20 cellular contexts compared by ENCODE assay signal in genomic region chr7:143323650-143324049, GRCh38. TPM values are rescaled to one million over a fixed set of nuclear protein-coding genes. Genes with fewer than 3 reads are reported as not detected.
A peak's percentile ranks its signal among the peaks of the same experiment; 100 is the strongest.
DNase-seq lines count a peak whose midpoint lies in the region; ATAC-seq, FAIRE-seq and TF ChIP-seq lines count a peak whose summit lies in the region.
"Had no signal": no experiment of that assay in that cellular context is flagged by ENCODE, and none has a peak within 500 bp of the region (broad histone marks: within the 10 kb centered on the region; RNA-seq: fewer than 3 reads in every experiment).

No MANE protein-coding gene starts in this region.

- 55% methylated on average over 12 of the region's 12 CpGs for WGBS in GM12878 (ENCODE audit: insufficient coverage, insufficient replicate concordance, low lambda C conversion rate, missing lambda C conversion rate)
- 70 to 73% methylated on average over 12 of the region's 12 CpGs for WGBS in aorta, 2 donors

- TF ChIP-seq RAD21 in GM12878 (IDR thresholded peaks at IDR 0.05; ENCODE audit: insufficient read depth, low read depth, low read length), result no peak

- no peak for FAIRE-seq in GM12878 (lab: Jason Lieb, UNC)
- FAIRE-seq: TTC549 had no signal

- SMC1A ChIA-PET in GM12878 (lab: Charles Lee; ENCODE audit: uncharacterized antibody, unreplicated experiment), result no interaction called here

- no peak for ATAC-seq in GM12878
- no peak for ATAC-seq in GM18868 (IDR thresholded peaks at IDR 0.05; ENCODE audit: unreplicated experiment)
- ATAC-seq in aorta (ENCODE audit: low FRiP score), result no peak
- ATAC-seq: activated CD4-positive, alpha-beta T cell treated with anti-CD3 and anti-CD28 coated beads for 36 hours; effector memory CD8-positive, alpha-beta T cell; natural killer cell had no signal

- no peak overlapping the region for H3K27ac ChIP-seq in GM12878 (ENCODE audit: control insufficient read depth, insufficient read depth)
- no peak overlapping the region for H3K27ac ChIP-seq in aorta (ENCODE audit: low read depth in 1 of 2, low read length in 2 of 2)
- H3K27ac ChIP-seq: esophagus squamous epithelium, GM23248, tibial artery had no signal

- no peaks in the 10 kb centered on the region for H3K9me3 Mint-ChIP-seq in neural crest cell
- H3K9me3 Mint-ChIP-seq: CD4-positive, alpha-beta memory T cell; effector memory CD8-positive, alpha-beta T cell; natural killer cell had no signal

- in situ Hi-C loops in GM12878 (cut with MboI), result no loop called here

- H3K36me3 ChIP-seq in H7 (replicated peaks; ENCODE audit: control insufficient read depth, insufficient read depth, low read length) (no peaks in the 10 kb centered on the region), GM12878 (ENCODE audit: control insufficient read depth in 2 of 2, insufficient read depth in 2 of 2, low read length in 1 of 2) (no peaks in the 10 kb centered on the region), aorta (ENCODE audit: control insufficient read depth in 1 of 2, insufficient read depth in 2 of 2, low read length in 1 of 2) (no peaks in the 10 kb centered on the region)
- H3K36me3 ChIP-seq: esophagus squamous epithelium, tibial artery had no signal

- CTCF ChIA-PET in GM12878 (lab: Yijun Ruan, JAX), result no interaction called here

- RAD21 ChIA-PET in GM12878 (lab: Charles Lee; ENCODE audit: unreplicated experiment), result no interaction called here

- BruUV-seq in GM12878 (replicated peaks; lab: Mats Ljungman, UMichigan), result no TSS peak

- TF ChIP-seq EP300 in GM12878 (IDR thresholded peaks at IDR 0.05; ENCODE audit: borderline replicate concordance in 1 of 2, control insufficient read depth in 1 of 2, low read depth in 2 of 2, low read length in 2 of 2), result no peak

- H4K20me1 ChIP-seq in GM12878 (ENCODE audit: control insufficient read depth, insufficient read depth), result no peaks in the 10 kb centered on the region

- H3K4me3 ChIP-seq in H7 (ENCODE audit: insufficient read depth, low read depth, low read length) (no peak overlapping the region), GM12878 (no peak overlapping the region), aorta (ENCODE audit: low read length in 2 of 2) (no peak overlapping the region)
- H3K4me3 ChIP-seq: esophagus squamous epithelium, GM23248, tibial artery had no signal

- H3K9me3 ChIP-seq in GM12878 (replicated peaks; ENCODE audit: control insufficient read depth, insufficient read depth, low read length) (no peaks in the 10 kb centered on the region), aorta (ENCODE audit: control insufficient read depth, low read length) (no peaks in the 10 kb centered on the region)
- H3K9me3 ChIP-seq: esophagus squamous epithelium, tibial artery had no signal

- H3K4me1 ChIP-seq in GM12878 (ENCODE audit: control insufficient read depth, insufficient read depth, low read length), result peaks cover 10% of the 10 kb centered on the region; the same call in 1 of the 2 replicates
- H3K4me1 ChIP-seq in aorta (ENCODE audit: control insufficient read depth in 1 of 2, insufficient read depth in 2 of 2, low read length in 2 of 2), result no peaks in the 10 kb centered on the region
- H3K4me1 ChIP-seq: tibial artery had no signal

- POLR2A ChIA-PET in GM12878 (lab: Charles Lee), result interaction anchor here (0.6 kb wide), 1 partner anchor 54 kb away, joined by 4 read pairs; no protein-coding TSS in a partner anchor

- no peak for TF ChIP-seq POLR2A in GM12878 (IDR thresholded peaks at IDR 0.05; ENCODE audit: low read depth, low read length)

- H3K4me2 ChIP-seq in GM12878 (ENCODE audit: control insufficient read depth, insufficient read depth), result no peak overlapping the region

- H3K4me1 Mint-ChIP-seq in neural crest cell, result peaks cover 17% of the 10 kb centered on the region

- no peaks in the 10 kb centered on the region for H3K79me2 ChIP-seq in GM12878 (ENCODE audit: control insufficient read depth, insufficient read depth, low read length)

- intact Hi-C loops in GM12878 (cut with micrococcal nuclease; ENCODE audit: unreplicated experiment), result no loop called here
- intact Hi-C loops in aorta (cut with DNase I), result loop anchor here in 1 of 2 donors (5.0 kb wide), 1 partner anchor 94 kb away; no protein-coding TSS in a partner anchor

- H3K9ac ChIP-seq in GM12878 (ENCODE audit: control insufficient read depth, insufficient read depth, low read length), result no peak overlapping the region
- H3K9ac ChIP-seq: GM23248 had no signal

- TF ChIP-seq CTCF in GM12878 (IDR thresholded peaks at IDR 0.05 in 2 of 3, conservative IDR thresholded peaks at IDR 0.05 in 1 of 3; ENCODE audit: control insufficient read depth in 2 of 3, extremely low read depth in 1 of 3, insufficient read depth in 1 of 3, low read depth in 3 of 3, low read length in 3 of 3) (no peak), neural crest cell (conservative IDR thresholded peaks at IDR 0.05) (no peak)

- H3K36me3 Mint-ChIP-seq in neural crest cell (ENCODE audit: low read depth), result no peaks in the 10 kb centered on the region
- H3K36me3 Mint-ChIP-seq: activated naive CD8-positive, alpha-beta T cell; CD4-positive, alpha-beta memory T cell; natural killer cell had no signal

- H3K27me3 Mint-ChIP-seq in neural crest cell (ENCODE audit: low read depth), result no peaks in the 10 kb centered on the region
- H3K27me3 Mint-ChIP-seq: activated CD4-positive, alpha-beta T cell treated with anti-CD3 and anti-CD28 coated beads for 36 hours; activated naive CD8-positive, alpha-beta T cell; effector memory CD8-positive, alpha-beta T cell had no signal

- H3K27me3 ChIP-seq in H7 (ENCODE audit: control insufficient read depth, insufficient read depth, low read length) (no peaks in the 10 kb centered on the region), GM12878 (replicated peaks in 1 of 2; ENCODE audit: control insufficient read depth in 2 of 2, insufficient read depth in 2 of 2, low read length in 1 of 2) (no peaks in the 10 kb centered on the region), aorta (ENCODE audit: control insufficient read depth in 1 of 2, insufficient read depth in 2 of 2, low read length in 1 of 2) (no peaks in the 10 kb centered on the region)
- H3K27me3 ChIP-seq: esophagus squamous epithelium had no signal

- DNase-seq in H7, result peak; percentile 45
- DNase-seq in GM12878 (ENCODE audit: low read depth, low spot score), result no peak
- DNase-seq in neural crest cell (ENCODE audit: low read depth, low spot score), result no peak
- DNase-seq in activated naive CD4-positive, alpha-beta T cell treated with anti-CD3 and anti-CD28 coated beads, Interleukin-2, amount 50 U/mL, for 16 hours, result no peak
- DNase-seq in aorta, result no peak
- DNase-seq: activated CD4-positive, alpha-beta T cell treated with anti-CD3 and anti-CD28 coated beads for 36 hours; CD4-positive, alpha-beta memory T cell; effector memory CD8-positive, alpha-beta T cell; esophagus squamous epithelium; GM23248; natural killer cell; NCI-H526 treated with DMSO at 0.1 percent for 48 hours; stimulated activated CD4-positive, alpha-beta T cell treated with anti-CD3 and anti-CD28 coated beads, Interleukin-1b, Interleukin-23, amount 100 ng/mL, for 48 hours; stimulated activated naive CD4-positive, alpha-beta T cell; tibial artery had no signal

- H2AFZ ChIP-seq in GM12878 (ENCODE audit: control insufficient read depth, low read depth, low read length), result no peak overlapping the region
- H2AFZ ChIP-seq: GM23248 had no signal

- H3K4me3 Mint-ChIP-seq in neural crest cell, result no peak overlapping the region
- H3K4me3 Mint-ChIP-seq: activated CD4-positive, alpha-beta T cell treated with anti-CD3 and anti-CD28 coated beads for 36 hours; activated naive CD8-positive, alpha-beta T cell; CD4-positive, alpha-beta memory T cell; effector memory CD8-positive, alpha-beta T cell; natural killer cell had no signal

- H3K27ac Mint-ChIP-seq in neural crest cell (ENCODE audit: unreplicated experiment), result peak overlapping the region; percentile 75
- H3K27ac Mint-ChIP-seq: activated CD4-positive, alpha-beta T cell treated with anti-CD3 and anti-CD28 coated beads for 36 hours; activated naive CD8-positive, alpha-beta T cell; effector memory CD8-positive, alpha-beta T cell had no signal

RNA-seq across cellular contexts. Expression of gene CLCN1, which starts 7.7 kb away (rescaled TPM):
- 0.11 and 0.21 TPM in 2 replicates for total RNA-seq in H7 (2014; rRNA removed; shearing (Covaris generic))
- total RNA-seq in GM12878 (2013; cell fraction: nucleolus; rRNA removed), result not detected in 2 replicates
- total RNA-seq in GM12878 (2014; rRNA removed), result not detected in 2 replicates
- total RNA-seq in GM12878 (2014; rRNA removed; fragmentation: Illumina TruSeq; extraction: Trizol), result not detected in 2 replicates
- not detected in 2 replicates for total RNA-seq in GM12878 (2021)
- polyA plus RNA-seq in GM12878 (2011; ENCODE audit: low read depth), result not detected
- polyA plus RNA-seq in GM12878 (2011; rRNA removed), result not detected in 2 replicates
- polyA plus RNA-seq in GM12878 (2011; cell fraction: cytosol; rRNA removed), result not detected in 2 replicates
- not detected in 2 replicates for polyA plus RNA-seq in GM12878 (2011; cell fraction: nucleus; rRNA removed)
- not detected in 2 replicates for polyA plus RNA-seq in GM12878 (2012)
- polyA plus RNA-seq in GM12878 (2014; fragmentation: Illumina TruSeq; extraction: Trizol), result not detected in 2 replicates
- not detected for polyA plus RNA-seq in GM12878 (2014; fragmentation: Nextera tagmentation; extraction: Ambion mirVana)
- 0.04 TPM in 1 of 2 replicates, not detected in the other for polyA plus RNA-seq in GM12878 (2014; rRNA removed)
- under 1 TPM in 1 of 2 experiments, not detected in 1; 0.30 TPM for polyA plus RNA-seq in GM12878 (2016; fragmentation: Nextera tagmentation; extraction: Ambion mirVana)
- polyA minus RNA-seq in GM12878 (2011; rRNA and poly(A)+ RNA removed), result not detected in 2 replicates
- not detected in 2 replicates for polyA minus RNA-seq in GM12878 (2011; cell fraction: cytosol; rRNA and poly(A)+ RNA removed)
- not detected in 2 replicates for polyA minus RNA-seq in GM12878 (2011; cell fraction: nucleus; rRNA and poly(A)+ RNA removed)
- total RNA-seq in neural crest cell, result 0.09 TPM in 1 of 2 replicates, not detected in the other
- total RNA-seq in aorta, result not detected
- not detected for polyA plus RNA-seq in aorta
- total RNA-seq: CD4-positive, alpha-beta memory T cell; cerebellum; G401; GM23248 had no signal
- polyA plus RNA-seq: GM23248 had no signal

RNA-seq across cellular contexts. Expression of gene CASP2, which starts 35.5 kb away (rescaled TPM):
- 12.2 and 13.1 TPM in 2 replicates for total RNA-seq in H7 (2014; rRNA removed; shearing (Covaris generic))
- total RNA-seq in GM12878 (2013; cell fraction: nucleolus; rRNA removed), result 35.5 and 39.3 TPM in 2 replicates
- total RNA-seq in GM12878 (2014; rRNA removed) (20.2 and 20.9 TPM in 2 replicates), GM12878 (2014; rRNA removed; fragmentation: Illumina TruSeq; extraction: Trizol) (14.1 and 14.2 TPM in 2 replicates), GM12878 (2021) (56.1 and 60.4 TPM in 2 replicates), neural crest cell (72.8 and 76.2 TPM in 2 replicates), aorta (10 to 100 TPM; 21.7 to 23.9 TPM)
- 18.0 TPM for polyA plus RNA-seq in GM12878 (2011; ENCODE audit: low read depth)
- polyA plus RNA-seq in GM12878 (2011; rRNA removed) (19.6 and 33.5 TPM in 2 replicates), GM12878 (2014; fragmentation: Illumina TruSeq; extraction: Trizol) (35.9 and 36.1 TPM in 2 replicates), GM12878 (2014; fragmentation: Nextera tagmentation; extraction: Ambion mirVana) (10 to 100 TPM; 12.1 to 17.4 TPM), GM12878 (2014; rRNA removed) (21.0 and 22.3 TPM in 2 replicates), GM12878 (2016; fragmentation: Nextera tagmentation; extraction: Ambion mirVana) (10 to 100 TPM; 30.1 to 34.1 TPM), aorta (1 to 10 TPM; 2.6 to 5.9 TPM)
- polyA plus RNA-seq in GM12878 (2011; cell fraction: cytosol; rRNA removed), result 28.9 and 30.0 TPM in 2 replicates
- 28.2 and 35.4 TPM in 2 replicates for polyA plus RNA-seq in GM12878 (2011; cell fraction: nucleus; rRNA removed)
- 17.0 and 18.4 TPM in 2 replicates for polyA plus RNA-seq in GM12878 (2012)
- polyA minus RNA-seq in GM12878 (2011; rRNA and poly(A)+ RNA removed), result 84.9 and 89.5 TPM in 2 replicates
- polyA minus RNA-seq in GM12878 (2011; cell fraction: cytosol; rRNA and poly(A)+ RNA removed), result 26.5 and 27.5 TPM in 2 replicates
- 17.5 and 29.6 TPM in 2 replicates for polyA minus RNA-seq in GM12878 (2011; cell fraction: nucleus; rRNA and poly(A)+ RNA removed)

RNA-seq across cellular contexts. Expression of gene FAM131B, which starts 38.9 kb away (rescaled TPM):
- total RNA-seq in H7 (2014; rRNA removed; shearing (Covaris generic)), result 11.9 and 16.9 TPM in 2 replicates
- total RNA-seq in GM12878 (2013; cell fraction: nucleolus; rRNA removed), result not detected in 2 replicates
- total RNA-seq in GM12878 (2014; rRNA removed), result not detected in 2 replicates
- not detected in 2 replicates for total RNA-seq in GM12878 (2014; rRNA removed; fragmentation: Illumina TruSeq; extraction: Trizol)
- 0.05 and 0.13 TPM in 2 replicates for total RNA-seq in GM12878 (2021)
- not detected for polyA plus RNA-seq in GM12878 (2011; ENCODE audit: low read depth)
- polyA plus RNA-seq in GM12878 (2011; rRNA removed), result 0.03 TPM in 1 of 2 replicates, not detected in the other
- polyA plus RNA-seq in GM12878 (2011; cell fraction: cytosol; rRNA removed), result 0.03 TPM in 2 replicates
- 0.03 and 0.04 TPM in 2 replicates for polyA plus RNA-seq in GM12878 (2011; cell fraction: nucleus; rRNA removed)
- not detected in 2 replicates for polyA plus RNA-seq in GM12878 (2012)
- polyA plus RNA-seq in GM12878 (2014; fragmentation: Illumina TruSeq; extraction: Trizol), result not detected in 2 replicates
- not detected for polyA plus RNA-seq in GM12878 (2014; fragmentation: Nextera tagmentation; extraction: Ambion mirVana)
- not detected in 2 replicates for polyA plus RNA-seq in GM12878 (2014; rRNA removed)
- polyA plus RNA-seq in GM12878 (2016; fragmentation: Nextera tagmentation; extraction: Ambion mirVana), result not detected
- 0.05 and 0.15 TPM in 2 replicates for polyA minus RNA-seq in GM12878 (2011; rRNA and poly(A)+ RNA removed)
- not detected in 2 replicates for polyA minus RNA-seq in GM12878 (2011; cell fraction: cytosol; rRNA and poly(A)+ RNA removed)
- 0.10 TPM in 1 of 2 replicates, not detected in the other for polyA minus RNA-seq in GM12878 (2011; cell fraction: nucleus; rRNA and poly(A)+ RNA removed)
- 15.0 and 15.5 TPM in 2 replicates for total RNA-seq in neural crest cell
- 1 to 10 TPM; 2.8 to 3.8 TPM for total RNA-seq in aorta
- 1 to 10 TPM in 1 of 2 donors, under 1 TPM in 1; 0.41 to 1.0 TPM for polyA plus RNA-seq in aorta
- polyA plus RNA-seq: CD4-positive, alpha-beta memory T cell had no signal

RNA-seq across cellular contexts. Expression of gene TMEM139, which starts 38.9 kb away (rescaled TPM):
- total RNA-seq in H7 (2014; rRNA removed; shearing (Covaris generic)), result 1.2 and 2.5 TPM in 2 replicates
- not detected in 2 replicates for total RNA-seq in GM12878 (2013; cell fraction: nucleolus; rRNA removed)
- total RNA-seq in GM12878 (2014; rRNA removed) (not detected in 2 replicates), GM12878 (2014; rRNA removed; fragmentation: Illumina TruSeq; extraction: Trizol) (0.31 TPM in 1 of 2 replicates, not detected in the other), GM12878 (2021) (not detected in 2 replicates), neural crest cell (0.61 and 0.91 TPM in 2 replicates), aorta (1 to 10 TPM in 1 of 2 donors, under 1 TPM in 1; 0.32 to 1.2 TPM)
- 0.39 TPM for polyA plus RNA-seq in GM12878 (2011; ENCODE audit: low read depth)
- polyA plus RNA-seq in GM12878 (2011; rRNA removed) (not detected in 2 replicates), GM12878 (2014; fragmentation: Illumina TruSeq; extraction: Trizol) (not detected in 2 replicates), GM12878 (2014; fragmentation: Nextera tagmentation; extraction: Ambion mirVana) (not detected), GM12878 (2014; rRNA removed) (not detected in 2 replicates), GM12878 (2016; fragmentation: Nextera tagmentation; extraction: Ambion mirVana) (not detected), aorta (10 to 100 TPM in 1 of 2 donors, under 1 TPM in 1; 0.10 to 17.3 TPM)
- 0.12 TPM in 1 of 2 replicates, not detected in the other for polyA plus RNA-seq in GM12878 (2011; cell fraction: cytosol; rRNA removed)
- polyA plus RNA-seq in GM12878 (2011; cell fraction: nucleus; rRNA removed), result 0.06 TPM in 1 of 2 replicates, not detected in the other
- 0.08 and 0.45 TPM in 2 replicates for polyA plus RNA-seq in GM12878 (2012)
- polyA minus RNA-seq in GM12878 (2011; rRNA and poly(A)+ RNA removed), result not detected in 2 replicates
- polyA minus RNA-seq in GM12878 (2011; cell fraction: cytosol; rRNA and poly(A)+ RNA removed), result 2.3 and 3.1 TPM in 2 replicates
- polyA minus RNA-seq in GM12878 (2011; cell fraction: nucleus; rRNA and poly(A)+ RNA removed), result 0.24 TPM in 1 of 2 replicates, not detected in the other
- total RNA-seq: G401, GM23248, natural killer cell had no signal
- polyA plus RNA-seq: GM23248 had no signal

RNA-seq across cellular contexts. Expression of gene ZYX, which starts 57.5 kb away (rescaled TPM):
- total RNA-seq in H7 (2014; rRNA removed; shearing (Covaris generic)), result 84.6 and 97.1 TPM in 2 replicates
- 12.6 and 17.0 TPM in 2 replicates for total RNA-seq in GM12878 (2013; cell fraction: nucleolus; rRNA removed)
- total RNA-seq in GM12878 (2014; rRNA removed) (16.5 and 23.2 TPM in 2 replicates), GM12878 (2014; rRNA removed; fragmentation: Illumina TruSeq; extraction: Trizol) (11.8 and 16.6 TPM in 2 replicates), GM12878 (2021) (90.5 and 100 TPM in 2 replicates), neural crest cell (61.7 and 64.7 TPM in 2 replicates), aorta (100 to 1,000 TPM; 307 to 499 TPM)
- 32.5 TPM for polyA plus RNA-seq in GM12878 (2011; ENCODE audit: low read depth)
- polyA plus RNA-seq in GM12878 (2011; rRNA removed) (2.4 and 4.5 TPM in 2 replicates), GM12878 (2014; fragmentation: Illumina TruSeq; extraction: Trizol) (28.2 and 44.0 TPM in 2 replicates), GM12878 (2014; fragmentation: Nextera tagmentation; extraction: Ambion mirVana) (1 to 10 TPM; 2.1 to 4.0 TPM), GM12878 (2014; rRNA removed) (32.0 and 47.3 TPM in 2 replicates), GM12878 (2016; fragmentation: Nextera tagmentation; extraction: Ambion mirVana) (10 to 100 TPM; 66.5 to 82.3 TPM), aorta (100 to 1,000 TPM; 131 to 305 TPM)
- polyA plus RNA-seq in GM12878 (2011; cell fraction: cytosol; rRNA removed), result 9.0 and 12.3 TPM in 2 replicates
- 41.0 and 61.8 TPM in 2 replicates for polyA plus RNA-seq in GM12878 (2011; cell fraction: nucleus; rRNA removed)
- 61.2 and 77.5 TPM in 2 replicates for polyA plus RNA-seq in GM12878 (2012)
- 9.9 and 16.7 TPM in 2 replicates for polyA minus RNA-seq in GM12878 (2011; rRNA and poly(A)+ RNA removed)
- polyA minus RNA-seq in GM12878 (2011; cell fraction: cytosol; rRNA and poly(A)+ RNA removed), result 23.9 and 26.0 TPM in 2 replicates
- 24.9 and 40.2 TPM in 2 replicates for polyA minus RNA-seq in GM12878 (2011; cell fraction: nucleus; rRNA and poly(A)+ RNA removed)
